13 cellular contexts compared by ENCODE assay signal in genomic region chrX:154460326-154460725, GRCh38. TPM values are rescaled to one million over a fixed set of nuclear protein-coding genes. Genes with fewer than 3 reads are reported as not detected.
DNase-seq lines count a peak whose midpoint lies in the region; ATAC-seq, FAIRE-seq and TF ChIP-seq lines count a peak whose summit lies in the region.
"Had no signal": no experiment of that assay in that cellular context is flagged by ENCODE, and none has a peak within 500 bp of the region (broad histone marks: within the 10 kb centered on the region; RNA-seq: fewer than 3 reads in every experiment).

No MANE protein-coding gene starts in this region.

- H3K9ac ChIP-seq in kidney (ENCODE audit: low read length in 2 of 2) = no peak overlapping the region
- H3K9ac ChIP-seq: KMS-11 had no signal

- H3K27ac Mint-ChIP-seq in activated naive CD4-positive, alpha-beta T cell treated with anti-CD3 and anti-CD28 coated beads, Interleukin-2, amount 50 U/mL, for 24 hours = no peak overlapping the region
- H3K27ac Mint-ChIP-seq in activated naive CD8-positive, alpha-beta T cell treated with anti-CD3 and anti-CD28 coated beads, Interleukin-2, amount 10 ng/mL, durations not matched to agents 7 days and 5 days = no peak overlapping the region

- intact Hi-C loops in kidney (cut with DNase I) = no loop called here
- intact Hi-C loops in tibial artery (cut with DNase I; ENCODE audit: low total_unique reads) = no loop called here

- H3K4me1 ChIP-seq in kidney (ENCODE audit: control insufficient read depth in 1 of 2, insufficient read depth in 1 of 2, low read depth in 1 of 2, low read length in 2 of 2) = no peaks in the 10 kb centered on the region
- peaks cover 0 to 16% (median 12%) of the 10 kb centered on the region in 4 donors for H3K4me1 ChIP-seq in tibial artery
- peaks cover 0 to 7% (median 4%) of the 10 kb centered on the region in 4 donors for H3K4me1 ChIP-seq in upper lobe of left lung

- peak overlapping the region; percentile 47 for H3K4me3 Mint-ChIP-seq in activated naive CD4-positive, alpha-beta T cell treated with anti-CD3 and anti-CD28 coated beads, Interleukin-2, amount 50 U/mL, for 24 hours
- peak overlapping the region; percentile 40 for H3K4me3 Mint-ChIP-seq in activated naive CD8-positive, alpha-beta T cell treated with anti-CD3 and anti-CD28 coated beads, Interleukin-2, amount 10 ng/mL, durations not matched to agents 7 days and 5 days

- 91% methylated on average over 26 of the region's 26 CpGs; no CpG with 5 or more reads in 1 of the 2 donors for WGBS in upper lobe of left lung, 2 donors

- no peak for ATAC-seq in activated naive CD8-positive, alpha-beta T cell treated with anti-CD3 and anti-CD28 coated beads, Interleukin-2, amount 10 ng/mL, durations not matched to agents 7 days and 5 days (ENCODE audit: low read depth)
- ATAC-seq in GM18517 (IDR thresholded peaks at IDR 0.05; ENCODE audit: unreplicated experiment) (no peak), upper lobe of left lung (ENCODE audit: low FRiP score in 2 of 2) (no peak)

- no peak overlapping the region for H3K27ac ChIP-seq in kidney (ENCODE audit: low read depth in 2 of 2, low read length in 2 of 2)
- H3K27ac ChIP-seq in tibial artery = peak overlapping the region; percentile 79 to 90
- H3K27ac ChIP-seq in upper lobe of left lung = no peak overlapping the region
- H3K27ac ChIP-seq: KMS-11 had no signal

- no peaks in the 10 kb centered on the region for H3K9me3 Mint-ChIP-seq in activated naive CD4-positive, alpha-beta T cell treated with anti-CD3 and anti-CD28 coated beads, Interleukin-2, amount 50 U/mL, for 24 hours
- H3K9me3 Mint-ChIP-seq in activated naive CD8-positive, alpha-beta T cell treated with anti-CD3 and anti-CD28 coated beads, Interleukin-2, amount 10 ng/mL, durations not matched to agents 7 days and 5 days = no peaks in the 10 kb centered on the region

- peaks cover 5% of the 10 kb centered on the region for H3K4me1 Mint-ChIP-seq in activated naive CD4-positive, alpha-beta T cell treated with anti-CD3 and anti-CD28 coated beads, Interleukin-2, amount 50 U/mL, for 24 hours
- H3K4me1 Mint-ChIP-seq in activated naive CD8-positive, alpha-beta T cell treated with anti-CD3 and anti-CD28 coated beads, Interleukin-2, amount 10 ng/mL, durations not matched to agents 7 days and 5 days = peaks cover 8% of the 10 kb centered on the region

- H3K27me3 ChIP-seq in tibial artery (no peaks in the 10 kb centered on the region), upper lobe of left lung (no peaks in the 10 kb centered on the region)
- H3K27me3 ChIP-seq: Peyer's patch, transverse colon had no signal

- no peak for DNase-seq in activated naive CD4-positive, alpha-beta T cell (lab: John Stamatoyannopoulos, UW)
- DNase-seq in activated naive CD8-positive, alpha-beta T cell treated with anti-CD3 and anti-CD28 coated beads, Interleukin-2, amount 10 ng/mL, durations not matched to agents 7 days and 5 days = no peak
- DNase-seq in kidney (peak; percentile 75), tibial artery (no peak), cerebellar cortex (ENCODE audit: low spot score) (no peak), upper lobe of left lung (no peak)
- DNase-seq: Peyer's patch, transverse colon had no signal

- H3K27me3 Mint-ChIP-seq in activated naive CD4-positive, alpha-beta T cell treated with anti-CD3 and anti-CD28 coated beads, Interleukin-2, amount 50 U/mL, for 24 hours = no peaks in the 10 kb centered on the region
- no peaks in the 10 kb centered on the region for H3K27me3 Mint-ChIP-seq in activated naive CD8-positive, alpha-beta T cell treated with anti-CD3 and anti-CD28 coated beads, Interleukin-2, amount 10 ng/mL, durations not matched to agents 7 days and 5 days

- no peak overlapping the region for H3K4me3 ChIP-seq in kidney (ENCODE audit: low read length in 2 of 2)
- H3K4me3 ChIP-seq in tibial artery = peak overlapping the region; percentile 72 to 78
- H3K4me3 ChIP-seq in upper lobe of left lung = no peak overlapping the region

- H3K36me3 ChIP-seq in kidney (ENCODE audit: control insufficient read depth in 1 of 2, insufficient read depth in 2 of 2, low read length in 2 of 2) (no peaks in the 10 kb centered on the region), tibial artery (peaks cover 6 to 42% (median 8%) of the 10 kb centered on the region in 3 donors), upper lobe of left lung (peaks cover 0 to 21% (median 4%) of the 10 kb centered on the region in 4 donors)
- H3K36me3 ChIP-seq: Peyer's patch, transverse colon had no signal

- TF ChIP-seq CTCF in kidney (IDR thresholded peaks at IDR 0.05; ENCODE audit: borderline replicate concordance, extremely low read depth, insufficient read depth) (no peak), tibial artery (IDR thresholded peaks at IDR 0.05) (no peak), upper lobe of left lung (IDR thresholded peaks at IDR 0.05) (no peak)

- no peak for FAIRE-seq in kidney (lab: Jason Lieb, UNC)
- FAIRE-seq: colon, H1 had no signal

- POLR2A ChIA-PET in activated naive CD8-positive, alpha-beta T cell treated with anti-CD3 and anti-CD28 coated beads, Interleukin-2, amount 10 ng/mL, durations not matched to agents 7 days and 5 days (lab: Charles Lee) = interaction anchor here (0.7 to 2.7 kb wide), 2 partner anchors 19 to 30 kb away, joined by 3 to 10 read pairs; partner anchors contain the start of gene SLC10A3

- H3K36me3 Mint-ChIP-seq in activated naive CD4-positive, alpha-beta T cell treated with anti-CD3 and anti-CD28 coated beads, Interleukin-2, amount 50 U/mL, for 24 hours = peaks cover 1% of the 10 kb centered on the region
- H3K36me3 Mint-ChIP-seq in activated naive CD8-positive, alpha-beta T cell treated with anti-CD3 and anti-CD28 coated beads, Interleukin-2, amount 10 ng/mL, durations not matched to agents 7 days and 5 days = no peaks in the 10 kb centered on the region

- TF ChIP-seq EP300 in upper lobe of left lung (IDR thresholded peaks at IDR 0.05) = no peak

- H3K9me3 ChIP-seq in kidney (ENCODE audit: control insufficient read depth in 1 of 2, low read length in 2 of 2) (no peaks in the 10 kb centered on the region), tibial artery (no peaks in the 10 kb centered on the region), upper lobe of left lung (no peaks in the 10 kb centered on the region)
- H3K9me3 ChIP-seq: Peyer's patch, transverse colon had no signal

- TF ChIP-seq POLR2A in upper lobe of left lung (IDR thresholded peaks at IDR 0.05) = no peak

RNA-seq across cellular contexts. Expression of gene PLXNA3, which starts 2.2 kb away (rescaled TPM):
- total RNA-seq in activated naive CD8-positive, alpha-beta T cell treated with anti-CD3 and anti-CD28 coated beads, Interleukin-2, amount 10 ng/mL, durations not matched to agents 7 days and 5 days = 10 to 100 TPM; 62.5 to 64.1 TPM
- total RNA-seq in kidney = 40.5 TPM
- polyA plus RNA-seq in kidney (ENCODE audit: insufficient read depth, low read depth, low replicate concordance) = 4.9 TPM
- total RNA-seq in upper lobe of left lung = 100 to 1,000 TPM in 1 of 6 donors, 10 to 100 TPM in 4, 1 to 10 TPM in 1; 7.9 to 195 (median 36.3) TPM

RNA-seq across cellular contexts. Expression of gene FAM50A, which starts 16.4 kb away (rescaled TPM):
- total RNA-seq in activated naive CD8-positive, alpha-beta T cell treated with anti-CD3 and anti-CD28 coated beads, Interleukin-2, amount 10 ng/mL, durations not matched to agents 7 days and 5 days = 10 to 100 TPM; 59.2 to 70.3 TPM
- 46.0 TPM for total RNA-seq in kidney
- polyA plus RNA-seq in kidney (ENCODE audit: insufficient read depth, low read depth, low replicate concordance) = 112 TPM
- total RNA-seq in upper lobe of left lung = 100 to 1,000 TPM in 1 of 6 donors, 10 to 100 TPM in 5; 59.0 to 144 (median 72.7) TPM

RNA-seq across cellular contexts. Expression of gene LAGE3, which starts 18.8 kb away (rescaled TPM):
- total RNA-seq in activated naive CD8-positive, alpha-beta T cell treated with anti-CD3 and anti-CD28 coated beads, Interleukin-2, amount 10 ng/mL, durations not matched to agents 7 days and 5 days = 10 to 100 TPM; 32.2 to 34.8 TPM
- total RNA-seq in kidney (10.0 TPM), upper lobe of left lung (10 to 100 TPM; 16.6 to 25.4 (median 20.2) TPM)
- 29.0 TPM for polyA plus RNA-seq in kidney (ENCODE audit: insufficient read depth, low read depth, low replicate concordance)

RNA-seq across cellular contexts. Expression of gene GDI1, which starts 23.4 kb away (rescaled TPM):
- total RNA-seq in activated naive CD8-positive, alpha-beta T cell treated with anti-CD3 and anti-CD28 coated beads, Interleukin-2, amount 10 ng/mL, durations not matched to agents 7 days and 5 days = 100 to 1,000 TPM; 138 to 147 TPM
- 116 TPM for total RNA-seq in kidney
- 92.5 TPM for polyA plus RNA-seq in kidney (ENCODE audit: insufficient read depth, low read depth, low replicate concordance)
- total RNA-seq in upper lobe of left lung = 100 to 1,000 TPM in 2 of 6 donors, 10 to 100 TPM in 4; 81.2 to 237 (median 96.0) TPM

RNA-seq across cellular contexts. Expression of gene UBL4A, which starts 26.1 kb away (rescaled TPM):
- total RNA-seq in activated naive CD8-positive, alpha-beta T cell treated with anti-CD3 and anti-CD28 coated beads, Interleukin-2, amount 10 ng/mL, durations not matched to agents 7 days and 5 days = 10 to 100 TPM; 43.8 to 45.3 TPM
- total RNA-seq in kidney = 26.1 TPM
- polyA plus RNA-seq in kidney (ENCODE audit: insufficient read depth, low read depth, low replicate concordance) = 35.2 TPM
- 10 to 100 TPM; 13.6 to 52.2 (median 43.8) TPM for total RNA-seq in upper lobe of left lung

Comparison
In these comparisons a context has a peak if more than half of its experiments do, and no peak if none do; other contexts are left out.
1. H3K27ac ChIP-seq: peak in tibial artery (2 of 2); none in kidney (0 of 2) and upper lobe of left lung (0 of 4).
2. H3K4me3 ChIP-seq: peak in tibial artery (2 of 2); none in kidney (0 of 2) and upper lobe of left lung (0 of 4).